In the genomic region with DNA sequence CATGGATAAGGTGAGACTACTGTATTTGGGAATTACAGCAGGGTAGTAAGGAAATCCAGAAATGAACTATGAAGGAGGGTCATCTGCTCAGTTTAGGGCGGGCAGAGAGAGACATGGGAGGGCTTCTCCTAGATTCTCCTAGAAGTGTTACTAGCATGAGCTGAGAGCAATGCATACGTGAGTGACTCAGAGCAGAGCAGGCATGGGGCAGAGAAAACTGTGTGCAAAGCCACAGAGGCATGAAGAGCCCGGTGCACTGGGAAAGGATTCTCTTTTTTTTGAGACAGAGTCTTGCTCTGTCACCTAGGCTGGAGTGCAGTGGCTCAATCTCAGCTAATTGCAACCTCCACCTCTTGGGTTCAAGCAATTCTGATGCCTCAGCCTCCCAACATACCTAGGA, we compare ENCODE assay signal across 19 cellular contexts.
"Had no signal": no experiment of that assay in that cellular context is flagged by ENCODE, and none has a peak within 500 bp of the region (broad histone marks: within the 10 kb centered on the region; RNA-seq: fewer than 3 reads in every experiment).

No MANE protein-coding gene starts in this region.

- H3K36me3 ChIP-seq: right lobe of liver, transverse colon had no signal

- H3K4me1 ChIP-seq: parathyroid adenoma, right lobe of liver, transverse colon had no signal

- ATAC-seq: activated CD4-positive, alpha-beta T cell treated with anti-CD3 and anti-CD28 coated beads for 36 hours; activated T-cell treated with anti-CD3 and anti-CD28 coated beads, Interleukin-2, amount 50 U/mL, for 4 hours; left ventricle myocardium superior; natural killer cell; right lobe of liver; stimulated activated naive B cell treated with anti-CD40 and anti-IgM and Interleukin-4, amounts not matched to agents 10 μg/mL and 1 μg/mL and 100 μg/mL, for 72 hours; WTC11 had no signal

- H3K27ac ChIP-seq: parathyroid adenoma, right lobe of liver, skin epidermis, transverse colon had no signal

- H3K9ac ChIP-seq: parathyroid adenoma had no signal

- H3K27me3 ChIP-seq: right lobe of liver, transverse colon had no signal

- H2AFZ ChIP-seq: parathyroid adenoma had no signal

- H3K9me3 ChIP-seq: right lobe of liver, transverse colon had no signal

- DNase-seq: activated CD4-positive, alpha-beta T cell treated with anti-CD3 and anti-CD28 coated beads for 36 hours; activated CD4-positive, alpha-beta T cell treated with anti-CD3 and anti-CD28 coated beads, Interleukin-2, amount 50 U/mL, for 4 hours; activated CD8-positive, alpha-beta memory T cell treated with anti-CD3 and anti-CD28 coated beads for 24 hours; activated CD8-positive, alpha-beta memory T cell treated with anti-CD3 and anti-CD28 coated beads, Interleukin-2, amount 50 U/mL, for 4 hours; activated naive CD4-positive, alpha-beta T cell treated with Interleukin-2 at 50 U/mL for 16 hours; activated naive CD8-positive, alpha-beta T cell treated with anti-CD3 and anti-CD28 coated beads for 36 hours; activated T-cell treated with anti-CD3 and anti-CD28 coated beads, Interleukin-2, amount 50 U/mL, for 4 hours; foreskin melanocyte; hippocampal formation; left ventricle myocardium superior; midbrain; natural killer cell; right lobe of liver; stimulated activated naive B cell treated with anti-CD40 and anti-IgM and Interleukin-4, amounts not matched to agents 10 μg/mL and 1 μg/mL and 100 μg/mL, for 72 hours; T-helper 9 cell; transverse colon had no signal

- H3K79me2 ChIP-seq: parathyroid adenoma had no signal

- H3K4me3 ChIP-seq: right lobe of liver, skin epidermis, transverse colon had no signal
